ENCODE assay signal across 1 cellular context in genomic region chr14:52240623-52241022, GRCh38.
TF ChIP-seq lines count a peak whose summit lies in the region.

No MANE protein-coding gene starts in this region.

TF ChIP-seq in SK-N-SH, 30 proteins besides CTCF, POLR2A, EP300 and RAD21 (continued from another document):
- TF ChIP-seq IRF3 (IDR thresholded peaks at IDR 0.05; ENCODE audit: low read depth, low read length) = no peak
- no peak for TF ChIP-seq NRF1 (IDR thresholded peaks at IDR 0.05; ENCODE audit: low read depth, low read length)
TF ChIP-seq in SK-N-SH: peak in this region for 0.
